In genomic region chr10:103470755-103471653, GRCh38 we compare ENCODE assay signal across 8 cellular contexts. TPM values are rescaled to one million over a fixed set of nuclear protein-coding genes. Genes with fewer than 3 reads are reported as not detected.
A peak's percentile ranks its signal among the peaks of the same experiment; 100 is the strongest.
DNase-seq lines count a peak whose midpoint lies in the region; ATAC-seq and TF ChIP-seq lines count a peak whose summit lies in the region.

No MANE protein-coding gene starts in this region.

- peak overlapping the region; percentile 29 for H3K4me3 ChIP-seq in NB4 (ENCODE audit: low read depth, low read length)

- peak overlapping the region; percentile 86 to 98 (median 96) for H3K27ac Mint-ChIP-seq in immature natural killer cell

- TF ChIP-seq POLR2A in NB4 (IDR thresholded peaks at IDR 0.05; ENCODE audit: extremely low read depth, insufficient read length), result no peak

- no peaks in the 10 kb centered on the region for H3K36me3 Mint-ChIP-seq in immature natural killer cell

- ATAC-seq in GM18502 (IDR thresholded peaks at IDR 0.05; ENCODE audit: poor library complexity, unreplicated experiment) (peak; percentile 73), HG02623 (IDR thresholded peaks at IDR 0.05; ENCODE audit: unreplicated experiment) (peak; percentile 78)
- peak; percentile 86 for ATAC-seq in stimulated activated naive CD8-positive, alpha-beta T cell treated with anti-CD3 and anti-CD28 coated beads, Interleukin-15, Interleukin-2, amounts not matched to agents 100 U/mL and 50 U/mL, for 24 hours

- H3K4me3 Mint-ChIP-seq in immature natural killer cell, result peak overlapping the region; percentile 66 to 89 (median 77)

- TF ChIP-seq CTCF in NB4 (IDR thresholded peaks at IDR 0.05; ENCODE audit: low read depth, low read length), result no peak

- peaks cover 53 to 61% of the 10 kb centered on the region in 2 donors for H3K4me1 Mint-ChIP-seq in immature natural killer cell

- peaks cover 3 to 5% (median 3%) of the 10 kb centered on the region in 3 donors for H3K27me3 Mint-ChIP-seq in immature natural killer cell (ENCODE audit: low read depth in 3 of 3)

- peak; percentile 99 for DNase-seq in NB4 (ENCODE audit: low read depth)
- peak; percentile 63 for DNase-seq in activated CD8-positive, alpha-beta memory T cell treated with anti-CD3 and anti-CD28 coated beads, Interleukin-2, amount 50 U/mL, for 4 hours
- peak; percentile 75 to 84 (median 81) for DNase-seq in immature natural killer cell
- peak; percentile 75 for DNase-seq in stimulated activated naive CD8-positive, alpha-beta T cell treated with anti-CD3 and anti-CD28 coated beads, Interleukin-15, Interleukin-2, amounts not matched to agents 100 U/mL and 50 U/mL, for 24 hours
- DNase-seq in NCI-H1105 treated with DMSO at 0.1 percent for 48 hours (lab: John Stamatoyannopoulos, UW), result no peak
- DNase-seq in HuH-7.5 (ENCODE audit: low spot score), result no peak

- H3K9me3 Mint-ChIP-seq in immature natural killer cell, result no peaks in the 10 kb centered on the region

RNA-seq across cellular contexts. Expression of gene CALHM3, which starts 8.0 kb away (rescaled TPM):
- polyA plus RNA-seq in immature natural killer cell, result not detected

RNA-seq across cellular contexts. Expression of gene CALHM1, which starts 12.3 kb away (rescaled TPM):
- polyA plus RNA-seq in immature natural killer cell, result under 1 TPM in 2 of 3 donors, not detected in 1; 0.56 to 0.91 TPM

RNA-seq across cellular contexts. Expression of gene CALHM2, which starts 18.8 kb away (rescaled TPM):
- 100 to 1,000 TPM in 1 of 3 donors, 10 to 100 TPM in 2; 43.3 to 125 (median 72.6) TPM for polyA plus RNA-seq in immature natural killer cell

RNA-seq across cellular contexts. Expression of gene NEURL1, which starts 22.5 kb away (rescaled TPM):
- under 1 TPM in 2 of 3 donors, not detected in 1; 0.07 to 0.35 TPM for polyA plus RNA-seq in immature natural killer cell

Comparison
In these comparisons a context has a peak if more than half of its experiments do, and no peak if none do; other contexts are left out.
1. DNase-seq: peak in NB4 (single experiment), activated CD8-positive, alpha-beta memory T cell treated with anti-CD3 and anti-CD28 coated beads, Interleukin-2, amount 50 U/mL, for 4 hours (single experiment), immature natural killer cell (3 of 3) and stimulated activated naive CD8-positive, alpha-beta T cell treated with anti-CD3 and anti-CD28 coated beads, Interleukin-15, Interleukin-2, amounts not matched to agents 100 U/mL and 50 U/mL, for 24 hours (single experiment); none in NCI-H1105 treated with DMSO at 0.1 percent for 48 hours (single experiment) and HuH-7.5 (single experiment).
2. Peak in every context shown above with its lines, with median percentiles within 50 percentile points of each other: ATAC-seq.